In the genomic region with DNA sequence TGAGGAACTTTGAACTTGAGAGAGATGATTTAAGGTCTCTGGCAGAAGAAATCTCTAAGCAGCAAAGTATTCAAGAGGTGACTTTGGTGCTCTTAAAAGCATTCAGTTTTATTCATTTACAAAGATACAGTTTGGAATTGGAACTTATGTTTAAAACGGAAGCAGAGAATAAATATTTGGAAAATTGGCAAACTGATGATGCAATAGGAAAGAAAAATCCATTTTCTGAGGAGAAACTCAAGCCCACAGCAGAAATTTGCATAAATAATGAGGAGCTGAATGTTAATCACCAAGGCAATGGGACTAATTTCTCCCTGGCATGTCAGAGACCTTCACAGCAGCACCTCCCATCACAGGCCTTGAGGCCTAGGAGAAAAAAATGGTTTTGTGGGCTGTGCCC, we compare ENCODE assay signal across 6 cellular contexts.
"Had no signal": no experiment of that assay in that cellular context is flagged by ENCODE, and none has a peak within 500 bp of the region (broad histone marks: within the 10 kb centered on the region; RNA-seq: fewer than 3 reads in every experiment).

No MANE protein-coding gene starts in this region.

- ATAC-seq: GM23338 had no signal

- H3K4me3 ChIP-seq: GM23338 had no signal

- H3K4me2 ChIP-seq: GM23338 had no signal

- DNase-seq: H9, HCEC 1CT, HFFc6, KG1 had no signal

- H2AFZ ChIP-seq: GM23338 had no signal

- H3K27ac ChIP-seq: HL-60 had no signal
